Comparison of ENCODE assay signal across 7 cellular contexts in the genomic region with DNA sequence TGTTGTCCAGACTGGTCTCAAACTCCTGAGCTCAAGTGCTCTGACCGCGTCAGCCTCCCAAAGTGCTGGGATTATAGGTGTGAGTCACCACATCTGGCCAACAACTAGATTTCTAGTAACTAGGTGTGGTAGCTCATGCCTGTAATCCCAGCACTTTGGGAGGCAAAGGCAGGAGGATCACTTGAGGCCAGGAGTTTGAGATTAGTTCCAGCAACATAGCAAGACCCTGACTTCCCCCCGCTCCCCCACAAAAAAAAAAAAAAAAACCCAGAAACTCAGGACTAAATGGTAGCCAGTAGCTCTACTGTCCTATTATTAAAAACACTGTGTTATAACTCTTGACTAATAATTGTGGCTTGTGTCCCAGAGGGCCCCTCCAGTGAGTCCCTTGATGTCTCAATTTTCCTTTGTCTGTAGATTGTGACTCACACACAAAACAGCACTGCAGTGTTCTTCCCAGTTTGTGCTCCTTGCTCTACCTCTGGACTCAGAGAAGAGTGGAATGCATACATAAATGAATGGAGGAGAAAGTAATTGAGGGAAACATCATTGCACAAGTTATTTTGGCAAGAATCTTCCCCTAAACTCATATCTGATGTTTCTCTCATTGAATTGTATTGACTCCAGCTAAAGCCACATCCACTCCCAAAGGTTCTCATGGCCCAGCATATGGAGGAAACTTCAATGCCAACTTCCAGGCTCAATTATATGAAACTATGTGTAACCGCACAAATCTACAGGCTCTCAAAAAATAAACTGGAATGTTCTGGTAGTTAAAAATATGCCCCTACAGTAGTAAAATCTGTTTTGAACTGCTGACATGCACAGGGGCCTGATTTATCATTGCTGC. TPM values are rescaled to one million over a fixed set of nuclear protein-coding genes. Genes with fewer than 3 reads are reported as not detected.
A peak's percentile ranks its signal among the peaks of the same experiment; 100 is the strongest.
DNase-seq lines count a peak whose midpoint lies in the region; ATAC-seq, FAIRE-seq and TF ChIP-seq lines count a peak whose summit lies in the region.

No MANE protein-coding gene starts in this region.

- peaks cover 32% of the 10 kb centered on the region for H3K36me3 ChIP-seq in SJCRH30
- H3K36me3 ChIP-seq in small intestine (ENCODE audit: control insufficient read depth in 2 of 2, insufficient read depth in 2 of 2, low read length in 2 of 2) = peaks cover 13 to 16% of the 10 kb centered on the region in 2 donors

- H3K27ac ChIP-seq in SJCRH30 (peak overlapping the region; percentile 15), small intestine (ENCODE audit: low read depth in 1 of 2, low read length in 1 of 2) (peak overlapping the region; percentile 13 to 43)

- DNase-seq in HCEC 1CT (peak; percentile 80), SJCRH30 (peak; percentile 22 to 54), fibroblast of pulmonary artery (ENCODE audit: low read depth) (peak; percentile 99), small intestine (peak; percentile 53), GM20000 (ENCODE audit: low spot score) (no peak)

- H3K4me3 ChIP-seq in SJCRH30 = no peak overlapping the region
- H3K4me3 ChIP-seq in fibroblast of pulmonary artery (replicated peaks; ENCODE audit: low read depth, low read length) = no peak overlapping the region
- H3K4me3 ChIP-seq in small intestine (ENCODE audit: low read depth in 1 of 2, low read length in 2 of 2) = no peak overlapping the region

- TF ChIP-seq CTCF in fibroblast of pulmonary artery (IDR thresholded peaks at IDR 0.05; ENCODE audit: low read length, missing control alignments) (no peak), GM20000 (IDR thresholded peaks at IDR 0.05; ENCODE audit: extremely low read depth, missing control alignments) (no peak)

- FAIRE-seq in small intestine (lab: Jason Lieb, UNC) = no peak

- H3K9me3 ChIP-seq in SJCRH30 (replicated peaks) = no peaks in the 10 kb centered on the region
- no peaks in the 10 kb centered on the region for H3K9me3 ChIP-seq in small intestine (ENCODE audit: control insufficient read depth, low read depth)

- WGBS in small intestine, 3 donors = 71 to 75% (median 72%) methylated on average over 4 of the region's 4 CpGs

- ATAC-seq in HG03159 (IDR thresholded peaks at IDR 0.05; ENCODE audit: unreplicated experiment) (no peak), HG03521 (IDR thresholded peaks at IDR 0.05; ENCODE audit: unreplicated experiment) (no peak)

- H3K4me1 ChIP-seq in SJCRH30 (peaks cover 35% of the 10 kb centered on the region), small intestine (ENCODE audit: control insufficient read depth in 2 of 2, insufficient read depth in 1 of 2, low read depth in 1 of 2, low read length in 1 of 2) (peaks cover 7 to 22% of the 10 kb centered on the region in 2 donors)

- no peaks in the 10 kb centered on the region for H3K27me3 ChIP-seq in SJCRH30
- H3K27me3 ChIP-seq in small intestine (ENCODE audit: control insufficient read depth in 2 of 2, insufficient read depth in 2 of 2, low read length in 2 of 2) = no peaks in the 10 kb centered on the region

RNA-seq across cellular contexts. Expression of gene TPT1, which starts 8.8 kb away (rescaled TPM):
- total RNA-seq in SJCRH30 (2014; rRNA removed; shearing (Covaris generic)) = 2,959 and 3,278 TPM in 2 replicates
- over 10,000 TPM in 1 of 3 donors, 1,000 to 10,000 TPM in 2; 7,740 to 12,612 (median 9,620) TPM for polyA plus RNA-seq in small intestine
